In the genomic region with DNA sequence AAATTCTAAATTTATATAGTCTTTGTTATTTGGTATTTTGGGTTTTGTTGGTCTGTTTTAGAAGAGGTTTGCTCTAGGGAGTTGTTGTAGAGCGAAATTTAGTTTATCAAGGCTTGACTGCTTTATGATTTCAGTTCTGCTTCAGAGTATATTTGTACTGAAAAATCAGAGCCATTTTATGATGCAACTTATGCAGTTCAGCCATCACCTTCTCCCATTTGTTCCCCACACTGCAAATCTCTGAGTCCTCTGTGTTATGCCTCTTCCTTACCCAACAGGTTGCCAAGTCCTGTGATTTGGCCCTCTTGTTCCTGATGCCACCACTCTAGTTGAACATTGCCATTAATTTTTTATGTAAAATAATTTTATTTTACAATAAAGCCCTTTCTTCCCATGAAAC, we compare ENCODE assay signal across 2 cellular contexts.
TF ChIP-seq lines count a peak whose summit lies in the region.

No MANE protein-coding gene starts in this region.

TF ChIP-seq in A549, 52 proteins besides CTCF, POLR2A, EP300 and RAD21:
- no peak for TF ChIP-seq JUNB (IDR thresholded peaks at IDR 0.05)
- TF ChIP-seq FOSB (CRISPR knock-in tag; IDR thresholded peaks at IDR 0.05), result no peak
- TF ChIP-seq, protein P1, sequence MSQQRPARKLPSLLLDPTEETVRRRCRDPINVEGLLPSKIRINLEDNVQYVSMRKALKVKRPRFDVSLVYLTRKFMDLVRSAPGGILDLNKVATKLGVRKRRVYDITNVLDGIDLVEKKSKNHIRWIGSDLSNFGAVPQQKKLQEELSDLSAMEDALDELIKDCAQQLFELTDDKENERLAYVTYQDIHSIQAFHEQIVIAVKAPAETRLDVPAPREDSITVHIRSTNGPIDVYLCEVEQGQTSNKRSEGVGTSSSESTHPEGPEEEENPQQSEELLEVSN (IDR thresholded peaks at IDR 0.05; ENCODE audit: borderline replicate concordance, low read depth), result no peak
- no peak for TF ChIP-seq KDM5A (IDR thresholded peaks at IDR 0.05)
- TF ChIP-seq EHMT2 (IDR thresholded peaks at IDR 0.05; ENCODE audit: low read depth), result no peak
- no peak for TF ChIP-seq ZNF302 (CRISPR knock-in tag; IDR thresholded peaks at IDR 0.05)
- no peak for TF ChIP-seq SMC3 (IDR thresholded peaks at IDR 0.05)
- TF ChIP-seq ESRRA (IDR thresholded peaks at IDR 0.05; ENCODE audit: borderline replicate concordance, low read length), result no peak
- TF ChIP-seq, protein P2, sequence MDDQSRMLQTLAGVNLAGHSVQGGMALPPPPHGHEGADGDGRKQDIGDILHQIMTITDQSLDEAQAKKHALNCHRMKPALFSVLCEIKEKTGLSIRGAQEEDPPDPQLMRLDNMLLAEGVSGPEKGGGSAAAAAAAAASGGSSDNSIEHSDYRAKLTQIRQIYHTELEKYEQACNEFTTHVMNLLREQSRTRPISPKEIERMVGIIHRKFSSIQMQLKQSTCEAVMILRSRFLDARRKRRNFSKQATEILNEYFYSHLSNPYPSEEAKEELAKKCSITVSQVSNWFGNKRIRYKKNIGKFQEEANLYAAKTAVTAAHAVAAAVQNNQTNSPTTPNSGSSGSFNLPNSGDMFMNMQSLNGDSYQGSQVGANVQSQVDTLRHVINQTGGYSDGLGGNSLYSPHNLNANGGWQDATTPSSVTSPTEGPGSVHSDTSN (IDR thresholded peaks at IDR 0.05), result no peak
- TF ChIP-seq HEYL (CRISPR knock-in tag; IDR thresholded peaks at IDR 0.05), result no peak
- no peak for TF ChIP-seq ZC3H11A (IDR thresholded peaks at IDR 0.05)

TF ChIP-seq in H1, 55 proteins besides CTCF, POLR2A, EP300 and RAD21:
- TF ChIP-seq, protein P3, sequence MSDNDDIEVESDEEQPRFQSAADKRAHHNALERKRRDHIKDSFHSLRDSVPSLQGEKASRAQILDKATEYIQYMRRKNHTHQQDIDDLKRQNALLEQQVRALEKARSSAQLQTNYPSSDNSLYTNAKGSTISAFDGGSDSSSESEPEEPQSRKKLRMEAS (IDR thresholded peaks at IDR 0.05), result no peak
- no peak for TF ChIP-seq YY1 (IDR thresholded peaks at IDR 0.05; ENCODE audit: low read depth, low read length)
- TF ChIP-seq CHD2 (IDR thresholded peaks at IDR 0.05; ENCODE audit: low read length), result no peak
- no peak for TF ChIP-seq BACH1 (IDR thresholded peaks at IDR 0.05; ENCODE audit: low read length)
- no peak for TF ChIP-seq SUZ12 (IDR thresholded peaks at IDR 0.05; ENCODE audit: low read length)
- TF ChIP-seq TBP (IDR thresholded peaks at IDR 0.05; ENCODE audit: low read depth, low read length), result no peak
- TF ChIP-seq KDM4A (IDR thresholded peaks at IDR 0.05; ENCODE audit: low read depth, low read length, severe bottlenecking), result no peak
- no peak for TF ChIP-seq NANOG (IDR thresholded peaks at IDR 0.05; ENCODE audit: insufficient read depth, low read depth, low read length, poor library complexity, severe bottlenecking)
- TF ChIP-seq TAF7 (optimal IDR thresholded peaks at IDR 0.05; ENCODE audit: borderline replicate concordance, low read depth, low read length), result no peak
- no peak for TF ChIP-seq HDAC6 (IDR thresholded peaks at IDR 0.05; ENCODE audit: low read depth, low read length)
- no peak for TF ChIP-seq EGR1 (IDR thresholded peaks at IDR 0.05; ENCODE audit: borderline replicate concordance, low read depth, low read length)
- TF ChIP-seq SP2 (IDR thresholded peaks at IDR 0.05; ENCODE audit: low read length), result no peak
- no peak for TF ChIP-seq GTF2F1 (IDR thresholded peaks at IDR 0.05; ENCODE audit: borderline replicate concordance, low read depth, low read length)
- no peak for TF ChIP-seq CHD1 (IDR thresholded peaks at IDR 0.05; ENCODE audit: low read depth, low read length)
- no peak for TF ChIP-seq PHF8 (conservative IDR thresholded peaks at IDR 0.05; ENCODE audit: low read depth, low read length)
- TF ChIP-seq CTBP2 (IDR thresholded peaks at IDR 0.05; ENCODE audit: borderline replicate concordance, insufficient read depth, insufficient read length, low read length), result no peak
- no peak for TF ChIP-seq TEAD4 (IDR thresholded peaks at IDR 0.05; ENCODE audit: low read depth, low read length)
- no peak for TF ChIP-seq ZNF274 (IDR thresholded peaks at IDR 0.05; ENCODE audit: borderline replicate concordance, extremely low read depth, low read length)
- TF ChIP-seq SP1 (IDR thresholded peaks at IDR 0.05; ENCODE audit: low read depth, low read length), result no peak
